ENCODE assay signal across 18 cellular contexts in the genomic region with DNA sequence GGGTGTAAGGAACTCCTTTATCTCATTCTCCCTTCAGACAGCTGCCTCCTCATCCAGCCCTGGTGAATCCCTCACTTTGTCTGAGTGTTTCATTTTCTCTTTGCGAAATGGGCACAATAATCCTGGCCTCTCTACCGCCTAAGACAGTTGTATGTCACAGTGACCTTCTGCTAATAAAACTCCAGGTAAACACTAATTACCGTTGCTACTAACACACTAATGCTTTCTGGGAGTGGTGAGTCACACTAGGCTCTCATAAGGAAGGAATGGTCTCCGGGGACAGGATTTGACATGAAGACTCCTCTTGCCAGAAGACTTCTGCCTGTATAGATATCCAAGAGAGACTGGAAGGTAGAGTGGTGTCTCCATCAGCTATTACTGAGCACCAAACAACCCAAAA.
DNase-seq lines count a peak whose midpoint lies in the region; ATAC-seq and TF ChIP-seq lines count a peak whose summit lies in the region.
"Had no signal": no experiment of that assay in that cellular context is flagged by ENCODE, and none has a peak within 500 bp of the region (broad histone marks: within the 10 kb centered on the region; RNA-seq: fewer than 3 reads in every experiment).

No MANE protein-coding gene starts in this region.

- H3K27me3 Mint-ChIP-seq in MCF 10A (ENCODE audit: insufficient read depth, unreplicated experiment), result no peaks in the 10 kb centered on the region
- H3K27me3 Mint-ChIP-seq: activated T-cell treated with anti-CD3 and anti-CD28 coated beads, Interleukin-2, amount 50 U/mL, for 24 hours had no signal

- H3K79me2 ChIP-seq in OCI-LY7 (ENCODE audit: insufficient read depth, low read depth, low read length), result no peaks in the 10 kb centered on the region

- H3K27me3 ChIP-seq in upper lobe of right lung, result no peaks in the 10 kb centered on the region
- H3K27me3 ChIP-seq: neutrophil, right lobe of liver, vagina had no signal

- peaks cover 6% of the 10 kb centered on the region for H3K36me3 Mint-ChIP-seq in MCF 10A (ENCODE audit: insufficient read depth, unreplicated experiment)

- H3K4me1 Mint-ChIP-seq in MCF 10A (ENCODE audit: insufficient read depth, unreplicated experiment), result peaks cover 20% of the 10 kb centered on the region
- H3K4me1 Mint-ChIP-seq: activated CD4-positive, alpha-beta memory T cell treated with anti-CD3 and anti-CD28 coated beads, Interleukin-2, amount 10 ng/mL, durations not matched to agents 7 days and 5 days had no signal

- CTCF ChIA-PET in MCF 10A (lab: Yijun Ruan, JAX) (interaction anchor here (1.1 kb wide), 1 partner anchor 35 kb away, joined by 4 read pairs; no protein-coding TSS in a partner anchor), OCI-LY7 (lab: Charles Lee; ENCODE audit: unreplicated experiment) (no interaction called here)

- H3K36me3 ChIP-seq in upper lobe of right lung (no peaks in the 10 kb centered on the region), OCI-LY7 (ENCODE audit: insufficient read depth, low read length) (no peaks in the 10 kb centered on the region)
- H3K36me3 ChIP-seq: neutrophil, right lobe of liver, vagina had no signal

- no peak overlapping the region for H3K4me2 ChIP-seq in OCI-LY7 (ENCODE audit: low read length)

- no peak for ATAC-seq in GM18517 (IDR thresholded peaks at IDR 0.05; ENCODE audit: unreplicated experiment)
- no peak for ATAC-seq in upper lobe of right lung
- ATAC-seq: left cardiac atrium had no signal

- peak; percentile 37 for DNase-seq in A172 (ENCODE audit: low spot score)
- peak; percentile 76 for DNase-seq in HT-29 (ENCODE audit: low spot score)
- peak; percentile 46 for DNase-seq in MCF 10A (ENCODE audit: unreplicated experiment)
- peak; percentile 67 for DNase-seq in islet precursor cell
- no peak for DNase-seq in cardiac septum (ENCODE audit: low spot score)
- DNase-seq in upper lobe of right lung, result no peak
- DNase-seq in OCI-LY7 (ENCODE audit: low spot score), result no peak
- DNase-seq: activated CD4-positive, alpha-beta memory T cell treated with anti-CD3 and anti-CD28 coated beads, Interleukin-2, amount 10 ng/mL, durations not matched to agents 7 days and 5 days; activated naive CD4-positive, alpha-beta T cell treated with anti-CD3 and anti-CD28 coated beads, Interleukin-2, amount 50 U/mL, for 16 hours; activated T-cell treated with anti-CD3 and anti-CD28 coated beads, Interleukin-2, amount 50 U/mL, for 24 hours; DND-41; left cardiac atrium; NCI-H2081; NCI-H526 treated with DMSO at 0.1 percent for 48 hours; right lobe of liver had no signal

- intact Hi-C loops in MCF 10A (cut with micrococcal nuclease) (loop anchor here (2.0 kb wide), 1 partner anchor 52 kb away; no protein-coding TSS in a partner anchor), cardiac septum (cut with DNase I) (no loop called here), upper lobe of right lung (cut with DNase I) (no loop called here), OCI-LY7 (cut with micrococcal nuclease; ENCODE audit: unreplicated experiment) (no loop called here)

- H3K4me1 ChIP-seq in upper lobe of right lung (no peaks in the 10 kb centered on the region), OCI-LY7 (ENCODE audit: insufficient read depth, low read length, poor library complexity, severe bottlenecking) (no peaks in the 10 kb centered on the region)

- H3K9me2 ChIP-seq in OCI-LY7 (ENCODE audit: insufficient read depth, low read length), result no peaks in the 10 kb centered on the region

- no peaks in the 10 kb centered on the region for H4K20me1 ChIP-seq in OCI-LY7 (ENCODE audit: insufficient read depth, low read length)

- H3K4me3 Mint-ChIP-seq in MCF 10A (ENCODE audit: unreplicated experiment), result no peak overlapping the region
- H3K4me3 Mint-ChIP-seq: activated CD4-positive, alpha-beta memory T cell treated with anti-CD3 and anti-CD28 coated beads, Interleukin-2, amount 10 ng/mL, durations not matched to agents 7 days and 5 days; activated T-cell treated with anti-CD3 and anti-CD28 coated beads, Interleukin-2, amount 50 U/mL, for 24 hours had no signal

- H3K27ac ChIP-seq in upper lobe of right lung, result no peak overlapping the region
- H3K27ac ChIP-seq in OCI-LY7 (ENCODE audit: low read depth, low read length, poor library complexity, severe bottlenecking), result no peak overlapping the region
- H3K27ac ChIP-seq: neutrophil, vagina had no signal

- BruUV-seq in MCF 10A (replicated peaks; lab: Mats Ljungman, UMichigan), result no TSS peak
- BruUV-seq in OCI-LY7 (replicated peaks; lab: Mats Ljungman, UMichigan), result no TSS peak

- no peaks in the 10 kb centered on the region for H3K9me3 Mint-ChIP-seq in MCF 10A (ENCODE audit: unreplicated experiment)
- H3K9me3 Mint-ChIP-seq: activated CD4-positive, alpha-beta memory T cell treated with anti-CD3 and anti-CD28 coated beads, Interleukin-2, amount 10 ng/mL, durations not matched to agents 7 days and 5 days; activated T-cell treated with anti-CD3 and anti-CD28 coated beads, Interleukin-2, amount 50 U/mL, for 24 hours had no signal

- H3K4me3 ChIP-seq in upper lobe of right lung (no peak overlapping the region), OCI-LY7 (ENCODE audit: low read depth, low read length, poor library complexity, severe bottlenecking) (no peak overlapping the region)
- H3K4me3 ChIP-seq: right lobe of liver, vagina had no signal

- H3K9me3 ChIP-seq in upper lobe of right lung (no peaks in the 10 kb centered on the region), OCI-LY7 (ENCODE audit: low read length) (no peaks in the 10 kb centered on the region)
- H3K9me3 ChIP-seq: neutrophil, right lobe of liver, vagina had no signal

- H3K27ac Mint-ChIP-seq in MCF 10A (ENCODE audit: low read depth, unreplicated experiment), result peak overlapping the region; percentile 81
- H3K27ac Mint-ChIP-seq: activated CD4-positive, alpha-beta memory T cell treated with anti-CD3 and anti-CD28 coated beads, Interleukin-2, amount 10 ng/mL, durations not matched to agents 7 days and 5 days; activated T-cell treated with anti-CD3 and anti-CD28 coated beads, Interleukin-2, amount 50 U/mL, for 24 hours had no signal

- TF ChIP-seq CTCF in MCF 10A (IDR thresholded peaks at IDR 0.05; ENCODE audit: unreplicated experiment) (no peak), upper lobe of right lung (IDR thresholded peaks at IDR 0.05) (no peak), OCI-LY7 (conservative IDR thresholded peaks at IDR 0.05; ENCODE audit: low read length) (no peak)

- POLR2A ChIA-PET in MCF 10A (lab: Yijun Ruan, JAX), result interaction anchor here (0.5 to 3.5 kb wide), 8 partner anchors 34 to 82 kb away, joined by 3 to 24 read pairs (median 4); no protein-coding TSS in a partner anchor
- POLR2A ChIA-PET in OCI-LY7 (lab: Charles Lee), result no interaction called here

- H2AFZ ChIP-seq in OCI-LY7 (ENCODE audit: low read length), result no peak overlapping the region

Comparison
In these comparisons a context has a peak if more than half of its experiments do, and no peak if none do; other contexts are left out.
1. DNase-seq: peak in A172 (single experiment), HT-29 (single experiment), MCF 10A (single experiment) and islet precursor cell (single experiment); none in cardiac septum (single experiment), upper lobe of right lung (single experiment) and OCI-LY7 (single experiment).